Comparison of ENCODE assay signal across 8 cellular contexts in genomic region chr17:32877164-32877764, GRCh38. TPM values are rescaled to one million over a fixed set of nuclear protein-coding genes. Genes with fewer than 3 reads are reported as not detected.
DNase-seq lines count a peak whose midpoint lies in the region; ATAC-seq lines count a peak whose summit lies in the region.

No MANE protein-coding gene starts in this region.

- H3K36me3 ChIP-seq in BLaER1 treated with 17β-estradiol and CSF1 and Interleukin-3, amounts not matched to agents 10 nM and 100 nM = no peaks in the 10 kb centered on the region

- H3K9me3 ChIP-seq in BLaER1 treated with 17β-estradiol and CSF1 and Interleukin-3, amounts not matched to agents 10 nM and 100 nM (replicated peaks in 1 of 11) = no peaks in the 10 kb centered on the region

- CTCF ChIA-PET in activated CD4-positive, alpha-beta memory T cell treated with anti-CD3 and anti-CD28 coated beads, Interleukin-2, amount 10 ng/mL, durations not matched to agents 7 days and 5 days (lab: Charles Lee) = interaction anchor here (0.6 to 4.4 kb wide), 48 partner anchors 8 to 433 kb away, joined by 3 to 79 read pairs (median 4); partner anchors contain the start of gene PSMD11

- peak overlapping the region; percentile 65 for H3K4me3 Mint-ChIP-seq in activated CD4-positive, alpha-beta memory T cell treated with anti-CD3 and anti-CD28 coated beads, Interleukin-2, amount 10 ng/mL, durations not matched to agents 7 days and 5 days

- H3K4me2 ChIP-seq in BLaER1 treated with 17β-estradiol and CSF1 and Interleukin-3, amounts not matched to agents 10 nM and 100 nM = peak overlapping the region; percentile 81 to 100 (median 97)

- H3K4me1 ChIP-seq in BLaER1 treated with 17β-estradiol and CSF1 and Interleukin-3, amounts not matched to agents 10 nM and 100 nM = peaks cover 24 to 42% (median 29%) of the 10 kb centered on the region in 10 experiments

- ATAC-seq in GM19372 (IDR thresholded peaks at IDR 0.05; ENCODE audit: low read depth, unreplicated experiment) (peak; percentile 84), HG03460 (IDR thresholded peaks at IDR 0.05; ENCODE audit: unreplicated experiment) (peak; percentile 77)

- no peaks in the 10 kb centered on the region for H3K27me3 Mint-ChIP-seq in activated CD4-positive, alpha-beta memory T cell treated with anti-CD3 and anti-CD28 coated beads, Interleukin-2, amount 10 ng/mL, durations not matched to agents 7 days and 5 days

- POLR2A ChIA-PET in activated CD4-positive, alpha-beta memory T cell treated with anti-CD3 and anti-CD28 coated beads, Interleukin-2, amount 10 ng/mL, durations not matched to agents 7 days and 5 days (lab: Charles Lee) = interaction anchor here (0.7 to 2.4 kb wide), 10 partner anchors 27 to 433 kb away, joined by 3 to 14 read pairs (median 3); partner anchors contain the start of gene PSMD11

- H3K4me1 Mint-ChIP-seq in activated CD4-positive, alpha-beta memory T cell treated with anti-CD3 and anti-CD28 coated beads, Interleukin-2, amount 10 ng/mL, durations not matched to agents 7 days and 5 days = peaks cover 21% of the 10 kb centered on the region

- H3K36me3 Mint-ChIP-seq in activated CD4-positive, alpha-beta memory T cell treated with anti-CD3 and anti-CD28 coated beads, Interleukin-2, amount 10 ng/mL, durations not matched to agents 7 days and 5 days (ENCODE audit: low read depth) = no peaks in the 10 kb centered on the region

- peaks cover 0 to 15% (median 0%) of the 10 kb centered on the region in 11 experiments; a peak in 1 of 22 replicates for H4K20me1 ChIP-seq in BLaER1 treated with 17β-estradiol and CSF1 and Interleukin-3, amounts not matched to agents 10 nM and 100 nM

- peak overlapping the region; percentile 71 to 86 (median 81) for H3K9ac ChIP-seq in BLaER1 treated with 17β-estradiol and CSF1 and Interleukin-3, amounts not matched to agents 10 nM and 100 nM

- H3K27ac ChIP-seq in BLaER1 treated with 17β-estradiol and CSF1 and Interleukin-3, amounts not matched to agents 10 nM and 100 nM = peak overlapping the region in 10 of 11 experiments; percentile 54 to 68 (median 62); a peak in 18 of 22 replicates

- DNase-seq in NCI-H748 treated with DMSO at 0.1 percent for 48 hours (lab: John Stamatoyannopoulos, UW) (peak; percentile 77), lung microvascular endothelial cell (ENCODE audit: low read depth in 2 of 2) (peak; percentile 89 to 94)
- DNase-seq in activated CD4-positive, alpha-beta memory T cell treated with anti-CD3 and anti-CD28 coated beads, Interleukin-2, amount 10 ng/mL, durations not matched to agents 7 days and 5 days = peak; percentile 95
- peak; percentile 87 for DNase-seq in effector CD4-positive, alpha-beta T cell
- DNase-seq in stimulated activated CD4-positive, alpha-beta T cell treated with anti-CD3 and anti-CD28 coated beads, TNF-alpha, amount 100 ng/mL, for 1 hour (ENCODE audit: low read depth in 3 of 3, low spot score in 1 of 3) = peak; percentile 85 to 92 (median 87)

- H3K27me3 ChIP-seq in BLaER1 treated with 17β-estradiol and CSF1 and Interleukin-3, amounts not matched to agents 10 nM and 100 nM = peaks cover 9 to 16% (median 12%) of the 10 kb centered on the region in 11 experiments; a peak in 21 of 22 replicates

- no peaks in the 10 kb centered on the region for H3K9me3 Mint-ChIP-seq in activated CD4-positive, alpha-beta memory T cell treated with anti-CD3 and anti-CD28 coated beads, Interleukin-2, amount 10 ng/mL, durations not matched to agents 7 days and 5 days

- peak overlapping the region; percentile 78 to 94 (median 89) for H3K4me3 ChIP-seq in BLaER1 treated with 17β-estradiol and CSF1 and Interleukin-3, amounts not matched to agents 10 nM and 100 nM

- peak overlapping the region; percentile 80 for H3K27ac Mint-ChIP-seq in activated CD4-positive, alpha-beta memory T cell treated with anti-CD3 and anti-CD28 coated beads, Interleukin-2, amount 10 ng/mL, durations not matched to agents 7 days and 5 days

RNA-seq across cellular contexts. Expression of gene MYO1D, which starts 0.3 kb away (rescaled TPM):
- 10 to 100 TPM in 1 of 2 experiments, 1 to 10 TPM in 1; 8.3 to 11.1 TPM for total RNA-seq in activated CD4-positive, alpha-beta memory T cell treated with anti-CD3 and anti-CD28 coated beads, Interleukin-2, amount 10 ng/mL, durations not matched to agents 7 days and 5 days
- total RNA-seq in lung microvascular endothelial cell = 56.3 and 57.8 TPM in 2 replicates

RNA-seq across cellular contexts. Expression of gene TMEM98, which starts 50.7 kb away (rescaled TPM):
- 1 to 10 TPM; 2.7 to 4.4 TPM for total RNA-seq in activated CD4-positive, alpha-beta memory T cell treated with anti-CD3 and anti-CD28 coated beads, Interleukin-2, amount 10 ng/mL, durations not matched to agents 7 days and 5 days
- 56.9 and 81.7 TPM in 2 replicates for total RNA-seq in lung microvascular endothelial cell

Comparison
In these comparisons a context has a peak if more than half of its experiments do, and no peak if none do; other contexts are left out.
1. Peak in every context shown above with its lines: DNase-seq, ATAC-seq, H3K4me3 ChIP-seq and H3K27ac ChIP-seq.
2. RNA of gene TMEM98, which starts 50.7 kb away (total RNA-seq): 56.9 to 81.7 TPM in lung microvascular endothelial cell; 2.7 to 4.4 TPM in activated CD4-positive, alpha-beta memory T cell treated with anti-CD3 and anti-CD28 coated beads, Interleukin-2, amount 10 ng/mL, durations not matched to agents 7 days and 5 days; every median in the first group is over 10 times any median in the second.